Comparison of ENCODE assay signal across 15 cellular contexts in genomic region chr5:73115399-73116051, GRCh38. TPM values are rescaled to one million over a fixed set of nuclear protein-coding genes. Genes with fewer than 3 reads are reported as not detected.
DNase-seq lines count a peak whose midpoint lies in the region; ATAC-seq and TF ChIP-seq lines count a peak whose summit lies in the region.
"Had no signal": no experiment of that assay in that cellular context is flagged by ENCODE, and none has a peak within 500 bp of the region (broad histone marks: within the 10 kb centered on the region; RNA-seq: fewer than 3 reads in every experiment).

No MANE protein-coding gene starts in this region.

- H3K4me3 Mint-ChIP-seq in endothelial cell (ENCODE audit: unreplicated experiment): no peak overlapping the region
- H3K4me3 Mint-ChIP-seq: activated naive CD8-positive, alpha-beta T cell treated with anti-CD3 and anti-CD28 coated beads, Interleukin-2, amount 10 ng/mL, durations not matched to agents 7 days and 5 days; B cell; immature natural killer cell; natural killer cell had no signal

- peaks cover 3% of the 10 kb centered on the region for H3K4me1 Mint-ChIP-seq in endothelial cell (ENCODE audit: unreplicated experiment)

- peak; percentile 24 for DNase-seq in HS-27A (ENCODE audit: low read depth)
- peak; percentile 98 for DNase-seq in astrocyte of the spinal cord (ENCODE audit: low read depth, low spot score)
- DNase-seq in kidney epithelial cell (ENCODE audit: low read depth): peak; percentile 59
- no peak for DNase-seq in cortex of kidney (lab: John Stamatoyannopoulos, UW)
- no peak for DNase-seq in activated naive CD4-positive, alpha-beta T cell treated with anti-CD3 and anti-CD28 coated beads, Interleukin-2, amount 50 U/mL, for 72 hours (ENCODE audit: low spot score in 2 of 2)
- DNase-seq in endothelial cell (ENCODE audit: low spot score): no peak
- DNase-seq: activated CD4-positive, alpha-beta T cell treated with anti-CD3 and anti-CD28 coated beads, Interleukin-2, amount 50 U/mL, for 1 hour; activated naive CD8-positive, alpha-beta T cell treated with anti-CD3 and anti-CD28 coated beads, Interleukin-2, amount 10 ng/mL, durations not matched to agents 7 days and 5 days; immature natural killer cell; natural killer cell; T-helper 1 cell had no signal

- peaks cover 0 to 4% of the 10 kb centered on the region in 2 donors for H3K9me3 Mint-ChIP-seq in activated naive CD4-positive, alpha-beta T cell treated with anti-CD3 and anti-CD28 coated beads, Interleukin-2, amount 50 U/mL, for 72 hours
- H3K9me3 Mint-ChIP-seq in endothelial cell (ENCODE audit: unreplicated experiment): no peaks in the 10 kb centered on the region
- H3K9me3 Mint-ChIP-seq: activated naive CD8-positive, alpha-beta T cell treated with anti-CD3 and anti-CD28 coated beads, Interleukin-2, amount 10 ng/mL, durations not matched to agents 7 days and 5 days; immature natural killer cell; natural killer cell had no signal

- H2AFZ ChIP-seq in ACC112 (ENCODE audit: low read length, unreplicated experiment): peak overlapping the region; percentile 39

- H3K36me3 ChIP-seq in ACC112 (ENCODE audit: insufficient read depth, low read length): peaks cover 7% of the 10 kb centered on the region; the same call in 1 of the 2 replicates
- no peaks in the 10 kb centered on the region for H3K36me3 ChIP-seq in kidney epithelial cell (ENCODE audit: control insufficient read depth, insufficient read depth, low read length)

- H3K27me3 Mint-ChIP-seq in endothelial cell (ENCODE audit: unreplicated experiment): peaks cover 8% of the 10 kb centered on the region

- H3K36me3 Mint-ChIP-seq in activated naive CD4-positive, alpha-beta T cell treated with anti-CD3 and anti-CD28 coated beads, Interleukin-2, amount 50 U/mL, for 72 hours: peaks cover 0 to 16% of the 10 kb centered on the region in 2 donors
- no peaks in the 10 kb centered on the region for H3K36me3 Mint-ChIP-seq in endothelial cell (ENCODE audit: low read depth, unreplicated experiment)
- H3K36me3 Mint-ChIP-seq: activated naive CD8-positive, alpha-beta T cell treated with anti-CD3 and anti-CD28 coated beads, Interleukin-2, amount 10 ng/mL, durations not matched to agents 7 days and 5 days; natural killer cell had no signal

- H3K27ac Mint-ChIP-seq in activated naive CD4-positive, alpha-beta T cell treated with anti-CD3 and anti-CD28 coated beads, Interleukin-2, amount 50 U/mL, for 72 hours: no peak overlapping the region
- H3K27ac Mint-ChIP-seq in endothelial cell (ENCODE audit: unreplicated experiment): no peak overlapping the region
- H3K27ac Mint-ChIP-seq: activated naive CD8-positive, alpha-beta T cell treated with anti-CD3 and anti-CD28 coated beads, Interleukin-2, amount 10 ng/mL, durations not matched to agents 7 days and 5 days; B cell; immature natural killer cell; natural killer cell had no signal

- H3K27ac ChIP-seq in ACC112 (ENCODE audit: low read depth, low read length): peak overlapping the region; percentile 70

- TF ChIP-seq CTCF in astrocyte of the spinal cord (IDR thresholded peaks at IDR 0.05; ENCODE audit: low read depth, low read length) (no peak), kidney epithelial cell (IDR thresholded peaks at IDR 0.05; ENCODE audit: insufficient read depth, low read length, poor library complexity, severe bottlenecking) (no peak), endothelial cell (IDR thresholded peaks at IDR 0.05; ENCODE audit: unreplicated experiment) (no peak)

- peaks cover 28% of the 10 kb centered on the region for H3K4me1 ChIP-seq in ACC112 (ENCODE audit: control insufficient read depth, insufficient read depth, low read length, unreplicated experiment)

- no peak for ATAC-seq in activated naive CD4-positive, alpha-beta T cell treated with anti-CD3 and anti-CD28 coated beads, Interleukin-2, amount 50 U/mL, for 72 hours
- no peak for ATAC-seq in HG03196 (IDR thresholded peaks at IDR 0.05; ENCODE audit: unreplicated experiment)
- ATAC-seq: natural killer cell had no signal

- H3K27me3 ChIP-seq in ACC112 (ENCODE audit: insufficient read depth, low read length): no peaks in the 10 kb centered on the region
- H3K27me3 ChIP-seq in kidney epithelial cell (ENCODE audit: control insufficient read depth, insufficient read depth, low read length): no peaks in the 10 kb centered on the region

- no peaks in the 10 kb centered on the region for H3K79me2 ChIP-seq in ACC112 (ENCODE audit: control insufficient read depth, insufficient read depth, low read length, unreplicated experiment)

- H3K4me3 ChIP-seq in ACC112 (ENCODE audit: low read depth, low read length): peak overlapping the region; percentile 44
- no peak overlapping the region for H3K4me3 ChIP-seq in astrocyte of the spinal cord (ENCODE audit: low read depth, low read length)
- no peak overlapping the region for H3K4me3 ChIP-seq in kidney epithelial cell (ENCODE audit: low read depth, low read length)

- in situ Hi-C loops in astrocyte of the spinal cord (cut with HindIII; ENCODE audit: low sequenced_read_pairs): no loop called here

RNA-seq across cellular contexts. Expression of gene TMEM171, which starts 4.8 kb away (rescaled TPM):
- total RNA-seq in kidney epithelial cell (2.9 and 3.0 TPM in 2 replicates), endothelial cell (ENCODE audit: unreplicated experiment) (not detected)
- total RNA-seq in activated naive CD4-positive, alpha-beta T cell treated with anti-CD3 and anti-CD28 coated beads, Interleukin-2, amount 50 U/mL, for 72 hours: not detected
- total RNA-seq: B cell had no signal

RNA-seq across cellular contexts. Expression of gene TMEM174, which starts 57.5 kb away (rescaled TPM):
- total RNA-seq in kidney epithelial cell: not detected in 2 replicates
- not detected for total RNA-seq in activated naive CD4-positive, alpha-beta T cell treated with anti-CD3 and anti-CD28 coated beads, Interleukin-2, amount 50 U/mL, for 72 hours
- total RNA-seq in endothelial cell (ENCODE audit: unreplicated experiment): not detected
- total RNA-seq: activated naive CD8-positive, alpha-beta T cell treated with anti-CD3 and anti-CD28 coated beads, Interleukin-2, amount 10 ng/mL, durations not matched to agents 7 days and 5 days; B cell; H1; natural killer cell had no signal

Comparison
In these comparisons a context has a peak if more than half of its experiments do, and no peak if none do; other contexts are left out.
1. DNase-seq: peak in HS-27A (single experiment), astrocyte of the spinal cord (single experiment) and kidney epithelial cell (single experiment); none in cortex of kidney (single experiment), activated naive CD4-positive, alpha-beta T cell treated with anti-CD3 and anti-CD28 coated beads, Interleukin-2, amount 50 U/mL, for 72 hours (0 of 2) and endothelial cell (single experiment).